ENCODE assay signal across 8 cellular contexts in genomic region chr1:176949033-176949662, GRCh38.
A peak's percentile ranks its signal among the peaks of the same experiment; 100 is the strongest.
DNase-seq lines count a peak whose midpoint lies in the region; ATAC-seq and TF ChIP-seq lines count a peak whose summit lies in the region.

No MANE protein-coding gene starts in this region.

- H3K27ac ChIP-seq in OCI-LY1 (ENCODE audit: low read depth, low read length, poor library complexity, severe bottlenecking), result no peak overlapping the region
- no peak overlapping the region for H3K27ac ChIP-seq in endodermal cell (ENCODE audit: low read depth, low read length)

- H3K36me3 Mint-ChIP-seq in activated T-cell treated with anti-CD3 and anti-CD28 coated beads, Interleukin-2, amount 50 U/mL, for 24 hours (ENCODE audit: low read depth), result no peaks in the 10 kb centered on the region
- H3K36me3 Mint-ChIP-seq in HFFc6 (ENCODE audit: low read depth) (no peaks in the 10 kb centered on the region), endodermal cell (ENCODE audit: low read depth) (no peaks in the 10 kb centered on the region), neural crest cell (ENCODE audit: low read depth) (peaks cover 7% of the 10 kb centered on the region)

- no peak overlapping the region for H3K4me2 ChIP-seq in OCI-LY1 (ENCODE audit: low read length)

- H3K4me3 ChIP-seq in OCI-LY1 (ENCODE audit: low read depth, low read length, poor library complexity, severe bottlenecking) (no peak overlapping the region), endodermal cell (ENCODE audit: low read length) (no peak overlapping the region)

- H3K4me1 Mint-ChIP-seq in activated T-cell treated with anti-CD3 and anti-CD28 coated beads, Interleukin-2, amount 50 U/mL, for 24 hours (ENCODE audit: low read depth), result no peaks in the 10 kb centered on the region
- no peaks in the 10 kb centered on the region for H3K4me1 Mint-ChIP-seq in HFFc6 (ENCODE audit: low read depth)
- H3K4me1 Mint-ChIP-seq in endodermal cell, result peaks cover 27% of the 10 kb centered on the region
- H3K4me1 Mint-ChIP-seq in neural crest cell, result peaks cover 27% of the 10 kb centered on the region

- TF ChIP-seq CTCF in HFFc6 (IDR thresholded peaks at IDR 0.05) (peak; percentile 61), OCI-LY1 (IDR thresholded peaks at IDR 0.05; ENCODE audit: low read length) (peak; percentile 86), endodermal cell (conservative IDR thresholded peaks at IDR 0.05) (peak; percentile 100), neural crest cell (conservative IDR thresholded peaks at IDR 0.05) (peak; percentile 75)

- H3K4me3 Mint-ChIP-seq in activated T-cell treated with anti-CD3 and anti-CD28 coated beads, Interleukin-2, amount 50 U/mL, for 24 hours, result no peak overlapping the region
- no peak overlapping the region for H3K4me3 Mint-ChIP-seq in HFFc6
- no peak overlapping the region for H3K4me3 Mint-ChIP-seq in endodermal cell
- no peak overlapping the region for H3K4me3 Mint-ChIP-seq in neural crest cell

- H3F3A ChIP-seq in OCI-LY1 (ENCODE audit: insufficient read depth, low read length), result no peaks in the 10 kb centered on the region

- H3K9ac ChIP-seq in OCI-LY1 (ENCODE audit: low read length) (no peak overlapping the region), endodermal cell (ENCODE audit: extremely low read depth, low read length, poor library complexity, severe bottlenecking) (no peak overlapping the region)

- H3K4me1 ChIP-seq in OCI-LY1 (ENCODE audit: insufficient read depth, low read length, severe bottlenecking), result no peaks in the 10 kb centered on the region
- no peaks in the 10 kb centered on the region for H3K4me1 ChIP-seq in endodermal cell (ENCODE audit: control insufficient read depth, insufficient read depth, low read length)

- peaks cover 7% of the 10 kb centered on the region for H3K27me3 Mint-ChIP-seq in activated T-cell treated with anti-CD3 and anti-CD28 coated beads, Interleukin-2, amount 50 U/mL, for 24 hours
- H3K27me3 Mint-ChIP-seq in HFFc6 (ENCODE audit: insufficient read depth) (peaks cover 2% of the 10 kb centered on the region), endodermal cell (ENCODE audit: insufficient read depth) (peaks cover 18% of the 10 kb centered on the region), neural crest cell (ENCODE audit: low read depth) (no peaks in the 10 kb centered on the region)

- H3K36me3 ChIP-seq in OCI-LY1 (ENCODE audit: insufficient read depth, low read length), result no peaks in the 10 kb centered on the region
- no peaks in the 10 kb centered on the region for H3K36me3 ChIP-seq in endodermal cell (ENCODE audit: control insufficient read depth, insufficient read depth, low read length)

- H3K27me3 ChIP-seq in OCI-LY1 (ENCODE audit: insufficient read depth, low read length) (no peaks in the 10 kb centered on the region), endodermal cell (ENCODE audit: control insufficient read depth, insufficient read depth, low read length, poor library complexity, severe bottlenecking) (peaks cover 54% of the 10 kb centered on the region)

- no peaks in the 10 kb centered on the region for H3K9me3 Mint-ChIP-seq in activated T-cell treated with anti-CD3 and anti-CD28 coated beads, Interleukin-2, amount 50 U/mL, for 24 hours
- peaks cover 31% of the 10 kb centered on the region for H3K9me3 Mint-ChIP-seq in HFFc6
- H3K9me3 Mint-ChIP-seq in endodermal cell, result no peaks in the 10 kb centered on the region
- H3K9me3 Mint-ChIP-seq in neural crest cell, result peaks cover 6% of the 10 kb centered on the region

- no peaks in the 10 kb centered on the region for H3K79me2 ChIP-seq in OCI-LY1 (ENCODE audit: insufficient read depth, low read length)

- H3K27ac Mint-ChIP-seq in activated T-cell treated with anti-CD3 and anti-CD28 coated beads, Interleukin-2, amount 50 U/mL, for 24 hours, result no peak overlapping the region
- H3K27ac Mint-ChIP-seq in HFFc6 (no peak overlapping the region), endodermal cell (no peak overlapping the region), neural crest cell (ENCODE audit: unreplicated experiment) (no peak overlapping the region)

- no peaks in the 10 kb centered on the region for H3K9me3 ChIP-seq in OCI-LY1 (ENCODE audit: low read length)
- no peaks in the 10 kb centered on the region for H3K9me3 ChIP-seq in endodermal cell (ENCODE audit: control insufficient read depth, low read length)

- no peaks in the 10 kb centered on the region for H4K20me1 ChIP-seq in OCI-LY1 (ENCODE audit: insufficient read depth, low read length)

- H3K9me2 ChIP-seq in OCI-LY1 (ENCODE audit: low read depth, low read length), result no peaks in the 10 kb centered on the region

- no peak for ATAC-seq in GM19467 (IDR thresholded peaks at IDR 0.05; ENCODE audit: unreplicated experiment)

- peak; percentile 15 for DNase-seq in activated T-cell treated with anti-CD3 and anti-CD28 coated beads for 48 hours (ENCODE audit: low read depth)
- DNase-seq in activated T-cell treated with anti-CD3 and anti-CD28 coated beads, Interleukin-2, amount 50 U/mL, for 24 hours, result no peak
- DNase-seq in HFFc6, result no peak
- peak; percentile 96 for DNase-seq in endodermal cell
- peak; percentile 66 for DNase-seq in neural crest cell (ENCODE audit: low read depth, low spot score)
- no peak for DNase-seq in NCI-H345 (lab: John Stamatoyannopoulos, UW)

- no peak overlapping the region for H2AFZ ChIP-seq in OCI-LY1 (ENCODE audit: low read length)

- WGBS in endodermal cell (ENCODE audit: insufficient coverage in 1 of 2, insufficient read length in 1 of 2), 2 experiments, result 29 to 42% methylated on average over 7 to 17 of the region's 17 CpGs

Comparison
In these comparisons a context has a peak if more than half of its experiments do, and no peak if none do; other contexts are left out.
1. DNase-seq: peak in activated T-cell treated with anti-CD3 and anti-CD28 coated beads for 48 hours (single experiment), endodermal cell (single experiment) and neural crest cell (single experiment); none in activated T-cell treated with anti-CD3 and anti-CD28 coated beads, Interleukin-2, amount 50 U/mL, for 24 hours (single experiment), HFFc6 (single experiment) and NCI-H345 (single experiment).
2. Peak in every context shown above with its lines, with median percentiles within 50 percentile points of each other: CTCF ChIP-seq.